8 cellular contexts compared by ENCODE assay signal in the genomic region with DNA sequence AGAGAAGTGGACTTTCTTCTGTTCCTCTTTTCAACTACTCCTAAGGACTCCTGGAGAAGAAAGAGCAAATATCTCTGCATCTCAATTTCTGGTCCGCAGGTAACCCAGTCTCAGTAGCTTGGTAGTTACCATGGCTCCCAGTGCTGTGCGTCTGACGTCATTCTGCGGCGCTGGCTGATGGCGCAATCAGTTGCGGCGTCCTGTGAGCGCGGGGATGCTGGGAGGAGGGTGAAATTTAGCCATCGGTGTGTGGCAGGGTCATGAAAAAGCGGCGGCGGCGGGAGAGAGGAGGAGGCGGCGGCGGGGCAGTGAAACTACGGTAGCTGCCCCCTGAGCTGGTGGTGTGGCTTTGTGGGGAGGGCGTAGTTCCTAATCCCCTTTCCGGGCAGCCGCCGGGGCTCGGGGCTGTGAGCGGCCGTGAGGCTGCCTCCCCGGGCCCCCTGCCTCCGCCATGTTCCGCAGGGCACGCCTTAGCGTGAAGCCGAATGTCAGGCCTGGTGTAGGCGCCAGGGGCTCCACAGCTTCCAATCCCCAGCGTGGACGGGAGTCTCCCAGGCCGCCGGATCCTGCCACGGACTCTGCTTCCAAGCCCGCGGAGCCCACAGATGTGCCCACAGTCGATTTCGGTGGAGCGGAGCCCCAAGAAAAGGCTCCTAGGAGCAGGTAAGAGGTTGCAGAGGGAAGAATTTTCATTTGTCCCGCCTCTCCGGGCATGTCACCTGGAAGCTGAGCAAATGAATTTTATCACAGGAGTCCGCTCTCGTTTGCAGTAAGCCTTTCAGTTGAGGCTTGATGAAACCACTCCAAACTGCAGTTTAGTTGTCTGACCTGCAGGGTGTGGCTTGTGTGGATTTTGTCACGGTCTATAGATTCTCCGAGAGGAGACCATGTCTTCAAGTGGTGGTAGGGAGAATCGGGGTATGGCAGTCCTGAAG. TPM values are rescaled to one million over a fixed set of nuclear protein-coding genes. Genes with fewer than 3 reads are reported as not detected.
DNase-seq lines count a peak whose midpoint lies in the region; ATAC-seq and TF ChIP-seq lines count a peak whose summit lies in the region.

Gene BDP1, plus strand, starts transcription at position 225 of the 935 bp plus-strand sequence. Its CDS starts 227 bp downstream, at position 452.

- ATAC-seq in GM19372 (IDR thresholded peaks at IDR 0.05; ENCODE audit: low read depth, unreplicated experiment) (peak; percentile 91), HG03558 (IDR thresholded peaks at IDR 0.05; ENCODE audit: extremely low read depth, unreplicated experiment) (peak; percentile 43)

- H3K36me3 Mint-ChIP-seq in CD14-positive monocyte, result peaks cover 20 to 23% of the 10 kb centered on the region in 2 donors

- peaks cover 0 to 2% (median 0%) of the 10 kb centered on the region in 7 donors for H3K9me3 Mint-ChIP-seq in CD14-positive monocyte

- intact Hi-C loops in CD14-positive monocyte (cut with micrococcal nuclease), result loop anchor here in 1 of 2 donors (10.0 kb wide), 1 partner anchor 129 kb away; the partner anchor contains the start of gene MCCC2

- peak within 1 kb of the TSS; percentile 97 to 99 for H3K4me3 Mint-ChIP-seq in CD14-positive monocyte

- peak; percentile 52 for TF ChIP-seq CTCF in CD14-positive monocyte (IDR thresholded peaks at IDR 0.05)

- peaks cover 22% of the 10 kb centered on the region for H3K4me1 Mint-ChIP-seq in CD14-positive monocyte

- peaks cover 10 to 19% (median 11%) of the 10 kb centered on the region in 3 donors for H3K27me3 Mint-ChIP-seq in CD14-positive monocyte (ENCODE audit: low read depth in 3 of 3)

- peak within 1 kb of the TSS; percentile 92 to 98 (median 97) for H3K27ac Mint-ChIP-seq in CD14-positive monocyte

- DNase-seq in CD14-positive monocyte (ENCODE audit: low spot score), result peak; percentile 89
- peak; percentile 96 for DNase-seq in NCI-H748 (lab: John Stamatoyannopoulos, UW; ENCODE audit: unreplicated experiment)
- peak; percentile 99 for DNase-seq in activated CD4-positive, alpha-beta T cell treated with anti-CD3 and anti-CD28 coated beads, Interleukin-2, amount 50 U/mL, for 1 hour
- peak; percentile 96 for DNase-seq in dedifferentiated amniotic fluid mesenchymal stem cell (ENCODE audit: extremely low spot score)
- peak; percentile 99 for DNase-seq in left kidney (ENCODE audit: low read depth, low spot score)
- peak; percentile 97 to 98 for DNase-seq in stimulated activated CD4-positive, alpha-beta T cell treated with anti-CD3 and anti-CD28 coated beads, Interleukin-2, amount 100 ng/mL, for 24 hours

RNA-seq across cellular contexts. Expression of gene BDP1, which starts in this region (rescaled TPM):
- polyA plus RNA-seq in CD14-positive monocyte, result 1 to 10 TPM; 2.0 to 2.7 TPM

Comparison
In these comparisons a context has a peak if more than half of its experiments do, and no peak if none do; other contexts are left out.
1. Peak in every context shown above with its lines: DNase-seq and ATAC-seq.